ENCODE assay signal across 1 cellular context in genomic region chr4:71141125-71141524, GRCh38.
TF ChIP-seq lines count a peak whose summit lies in the region.

No MANE protein-coding gene starts in this region.

TF ChIP-seq in GM23338, 12 proteins besides CTCF, POLR2A, EP300 and RAD21 (continued from another document):
- no peak for TF ChIP-seq JUNB (IDR thresholded peaks at IDR 0.05; ENCODE audit: unreplicated experiment)
- TF ChIP-seq EZH2 (IDR thresholded peaks at IDR 0.05; ENCODE audit: low read depth, unreplicated experiment): no peak
- no peak for TF ChIP-seq CREB1 (CRISPR knock-in tag; IDR thresholded peaks at IDR 0.05; ENCODE audit: low read depth)
- TF ChIP-seq REST (IDR thresholded peaks at IDR 0.05; ENCODE audit: unreplicated experiment): no peak
